Comparison of ENCODE assay signal across 1 cellular context in genomic region chr19:4531562-4532165, GRCh38.
TF ChIP-seq lines count a peak whose summit lies in the region.

No MANE protein-coding gene starts in this region.

TF ChIP-seq in A549, 52 proteins besides CTCF, POLR2A, EP300 and RAD21:
- no peak for TF ChIP-seq FOXS1 (CRISPR knock-in tag; IDR thresholded peaks at IDR 0.05)
- TF ChIP-seq ZFP36 (IDR thresholded peaks at IDR 0.05; ENCODE audit: borderline replicate concordance, partially characterized antibody), result no peak
- no peak for TF ChIP-seq ESRRA (IDR thresholded peaks at IDR 0.05; ENCODE audit: borderline replicate concordance, low read length)
- TF ChIP-seq SMC3 (IDR thresholded peaks at IDR 0.05), result no peak
- TF ChIP-seq JUN (IDR thresholded peaks at IDR 0.05), result no peak
- no peak for TF ChIP-seq KDM1A (IDR thresholded peaks at IDR 0.05; ENCODE audit: low read depth)
- TF ChIP-seq ELK1 (IDR thresholded peaks at IDR 0.05; ENCODE audit: low read depth, low read length), result no peak
- no peak for TF ChIP-seq CEBPB (IDR thresholded peaks at IDR 0.05)
- TF ChIP-seq HEYL (CRISPR knock-in tag; IDR thresholded peaks at IDR 0.05), result no peak
- TF ChIP-seq NPAS2 (CRISPR knock-in tag; IDR thresholded peaks at IDR 0.05; ENCODE audit: borderline replicate concordance), result no peak
- TF ChIP-seq GATA3 (IDR thresholded peaks at IDR 0.05; ENCODE audit: borderline replicate concordance), result no peak
- TF ChIP-seq HOXB13 (CRISPR knock-in tag; IDR thresholded peaks at IDR 0.05; ENCODE audit: low read depth), result no peak
- TF ChIP-seq HES2 (IDR thresholded peaks at IDR 0.05), result no peak
- TF ChIP-seq CBX2 (IDR thresholded peaks at IDR 0.05; ENCODE audit: borderline replicate concordance, low read depth), result no peak
- TF ChIP-seq MYC (IDR thresholded peaks at IDR 0.05; ENCODE audit: borderline replicate concordance, low read length), result no peak
- TF ChIP-seq ZNF302 (CRISPR knock-in tag; IDR thresholded peaks at IDR 0.05), result no peak
